10 cellular contexts compared by ENCODE assay signal in the genomic region with DNA sequence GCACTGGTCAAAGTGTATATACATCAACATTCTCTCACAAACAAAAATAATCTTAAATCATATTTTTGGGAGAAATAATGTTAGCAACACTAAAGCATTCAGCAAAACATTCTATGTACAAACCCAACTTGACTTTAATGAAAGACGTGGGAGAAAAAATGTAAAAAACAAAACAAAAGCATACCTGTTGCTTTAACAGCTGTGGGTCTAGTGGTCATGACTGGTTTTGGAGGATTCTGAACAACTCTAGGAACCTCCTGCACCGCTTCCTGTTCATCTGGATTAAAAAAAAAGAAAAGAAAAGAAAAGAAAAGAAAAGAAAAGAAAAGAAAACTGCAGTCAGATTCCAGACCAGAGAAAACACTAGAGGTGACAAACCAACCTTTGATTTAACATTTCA. TPM values are rescaled to one million over a fixed set of nuclear protein-coding genes. Genes with fewer than 3 reads are reported as not detected.
A peak's percentile ranks its signal among the peaks of the same experiment; 100 is the strongest.
DNase-seq lines count a peak whose midpoint lies in the region; ATAC-seq and TF ChIP-seq lines count a peak whose summit lies in the region.
"Had no signal": no experiment of that assay in that cellular context is flagged by ENCODE, and none has a peak within 500 bp of the region (broad histone marks: within the 10 kb centered on the region; RNA-seq: fewer than 3 reads in every experiment).

No MANE protein-coding gene starts in this region.

- no peak for DNase-seq in activated T-cell treated with anti-CD3 and anti-CD28 coated beads, Interleukin-2, amount 50 U/mL, for 4 hours
- DNase-seq in activated T-cell treated with anti-CD3 and anti-CD28 coated beads, Interleukin-2, amount 50 U/mL, for 1 hour, result no peak
- DNase-seq in T-helper 2 cell treated with Interferon-gamma antibody and Interleukin-4, amounts not matched to agents 5 μg/mL and 100 μg/mL, for 36 hours (ENCODE audit: low spot score), result no peak
- DNase-seq in fibroblast of lung (ENCODE audit: low read depth in 2 of 2), result peak in 1 of 2 donors; percentile 51
- DNase-seq: effector CD8-positive, alpha-beta T cell had no signal

- no peaks in the 10 kb centered on the region for H3K9me3 Mint-ChIP-seq in activated T-cell treated with anti-CD3 and anti-CD28 coated beads, Interleukin-2, amount 50 U/mL, for 4 hours
- no peaks in the 10 kb centered on the region for H3K9me3 Mint-ChIP-seq in T-helper 2 cell treated with Interferon-gamma antibody and Interleukin-4, amounts not matched to agents 5 μg/mL and 100 μg/mL, for 36 hours
- H3K9me3 Mint-ChIP-seq in stimulated activated memory B cell treated with anti-CD40 and anti-IgM and Interleukin-4, amounts not matched to agents 10 μg/mL and 1 μg/mL and 100 μg/mL, for 72 hours, result no peaks in the 10 kb centered on the region

- peaks cover 11% of the 10 kb centered on the region for H3K36me3 ChIP-seq in fibroblast of lung (ENCODE audit: control insufficient read depth, insufficient read depth, low read length)
- H3K36me3 ChIP-seq: uterus had no signal

- peak overlapping the region; percentile 58 for H3K4me2 ChIP-seq in fibroblast of lung (ENCODE audit: extremely low read depth, insufficient read depth, low read length)

- no peaks in the 10 kb centered on the region for H4K20me1 ChIP-seq in fibroblast of lung (ENCODE audit: control insufficient read depth, extremely low read depth, insufficient read depth, low read length)

- H3K27ac Mint-ChIP-seq in T-helper 2 cell treated with Interferon-gamma antibody and Interleukin-4, amounts not matched to agents 5 μg/mL and 100 μg/mL, for 36 hours, result peak overlapping the region; percentile 99
- H3K27ac Mint-ChIP-seq in stimulated activated memory B cell treated with anti-CD40 and anti-IgM and Interleukin-4, amounts not matched to agents 10 μg/mL and 1 μg/mL and 100 μg/mL, for 72 hours, result peak overlapping the region; percentile 100

- no peaks in the 10 kb centered on the region for H3K27me3 Mint-ChIP-seq in activated T-cell treated with anti-CD3 and anti-CD28 coated beads, Interleukin-2, amount 50 U/mL, for 4 hours (ENCODE audit: low read depth)
- no peaks in the 10 kb centered on the region for H3K27me3 Mint-ChIP-seq in T-helper 2 cell treated with Interferon-gamma antibody and Interleukin-4, amounts not matched to agents 5 μg/mL and 100 μg/mL, for 36 hours (ENCODE audit: low read depth)
- H3K27me3 Mint-ChIP-seq in stimulated activated memory B cell treated with anti-CD40 and anti-IgM and Interleukin-4, amounts not matched to agents 10 μg/mL and 1 μg/mL and 100 μg/mL, for 72 hours, result no peaks in the 10 kb centered on the region

- H3K27ac ChIP-seq in fibroblast of lung (ENCODE audit: insufficient read depth, low read length), result no peak overlapping the region

- H3K79me2 ChIP-seq in fibroblast of lung (ENCODE audit: control insufficient read depth, insufficient read depth, low read length), result peaks cover 59% of the 10 kb centered on the region

- no peak overlapping the region for H3K9ac ChIP-seq in fibroblast of lung (ENCODE audit: insufficient read depth, low read length)

- H3K4me1 ChIP-seq in fibroblast of lung (ENCODE audit: control insufficient read depth, extremely low read depth, insufficient read depth, low read length), result peaks cover 3% of the 10 kb centered on the region
- H3K4me1 ChIP-seq: uterus had no signal

- peak overlapping the region; percentile 94 to 100 (median 98) for H3K4me3 ChIP-seq in fibroblast of lung (replicated peaks in 1 of 4; ENCODE audit: control extremely low read depth in 1 of 4, insufficient read depth in 1 of 4, low read depth in 3 of 4, low read length in 4 of 4)

- no peak overlapping the region for H2AFZ ChIP-seq in fibroblast of lung (ENCODE audit: low read length)

- peak overlapping the region; percentile 97 for H3K4me3 Mint-ChIP-seq in activated T-cell treated with anti-CD3 and anti-CD28 coated beads, Interleukin-2, amount 50 U/mL, for 4 hours
- peak overlapping the region; percentile 98 for H3K4me3 Mint-ChIP-seq in T-helper 2 cell treated with Interferon-gamma antibody and Interleukin-4, amounts not matched to agents 5 μg/mL and 100 μg/mL, for 36 hours
- H3K4me3 Mint-ChIP-seq in stimulated activated memory B cell treated with anti-CD40 and anti-IgM and Interleukin-4, amounts not matched to agents 10 μg/mL and 1 μg/mL and 100 μg/mL, for 72 hours, result peak overlapping the region; percentile 87

- no peak for TF ChIP-seq CTCF in fibroblast of lung (conservative IDR thresholded peaks at IDR 0.05 in 1 of 2, IDR thresholded peaks at IDR 0.05 in 1 of 2; ENCODE audit: low read depth in 1 of 2, low read length in 2 of 2)

- peaks cover 19% of the 10 kb centered on the region for H3K4me1 Mint-ChIP-seq in activated T-cell treated with anti-CD3 and anti-CD28 coated beads, Interleukin-2, amount 50 U/mL, for 4 hours (ENCODE audit: low read depth)
- peaks cover 16% of the 10 kb centered on the region for H3K4me1 Mint-ChIP-seq in T-helper 2 cell treated with Interferon-gamma antibody and Interleukin-4, amounts not matched to agents 5 μg/mL and 100 μg/mL, for 36 hours (ENCODE audit: low read depth)
- peaks cover 26% of the 10 kb centered on the region for H3K4me1 Mint-ChIP-seq in stimulated activated memory B cell treated with anti-CD40 and anti-IgM and Interleukin-4, amounts not matched to agents 10 μg/mL and 1 μg/mL and 100 μg/mL, for 72 hours

- no peaks in the 10 kb centered on the region for H3K9me3 ChIP-seq in fibroblast of lung (ENCODE audit: control insufficient read depth, insufficient read depth, low read depth, low read length)
- H3K9me3 ChIP-seq: uterus had no signal

- ATAC-seq in activated T-cell treated with anti-CD3 and anti-CD28 coated beads, Interleukin-2, amount 50 U/mL, for 4 hours, result no peak
- no peak for ATAC-seq in stimulated activated memory B cell treated with anti-CD40 and anti-IgM and Interleukin-4, amounts not matched to agents 10 μg/mL and 1 μg/mL and 100 μg/mL, for 72 hours
- ATAC-seq in GM21529 (IDR thresholded peaks at IDR 0.05; ENCODE audit: unreplicated experiment) (no peak), HG02981 (IDR thresholded peaks at IDR 0.05; ENCODE audit: unreplicated experiment) (no peak), HG03025 (IDR thresholded peaks at IDR 0.05; ENCODE audit: low FRiP score, unreplicated experiment) (no peak)

- no peaks in the 10 kb centered on the region for H3K27me3 ChIP-seq in fibroblast of lung (ENCODE audit: control insufficient read depth, insufficient read depth, low read length)
- H3K27me3 ChIP-seq: uterus had no signal

- peaks cover 24% of the 10 kb centered on the region for H3K36me3 Mint-ChIP-seq in activated T-cell treated with anti-CD3 and anti-CD28 coated beads, Interleukin-2, amount 50 U/mL, for 4 hours (ENCODE audit: insufficient read depth)
- H3K36me3 Mint-ChIP-seq in T-helper 2 cell treated with Interferon-gamma antibody and Interleukin-4, amounts not matched to agents 5 μg/mL and 100 μg/mL, for 36 hours (ENCODE audit: low read depth), result peaks cover 43% of the 10 kb centered on the region
- H3K36me3 Mint-ChIP-seq in stimulated activated memory B cell treated with anti-CD40 and anti-IgM and Interleukin-4, amounts not matched to agents 10 μg/mL and 1 μg/mL and 100 μg/mL, for 72 hours, result peaks cover 16% of the 10 kb centered on the region

RNA-seq across cellular contexts. Expression of a gene that starts 2.1 kb away (rescaled TPM):
- total RNA-seq in activated T-cell treated with anti-CD3 and anti-CD28 coated beads, Interleukin-2, amount 50 U/mL, for 4 hours, result 100 to 1,000 TPM; 113 to 129 (median 121) TPM
- 51.9 and 82.9 TPM in 2 replicates for total RNA-seq in fibroblast of lung
- 54.7 and 57.3 TPM in 2 replicates for polyA plus RNA-seq in fibroblast of lung
- polyA plus RNA-seq in fibroblast of lung (2012), result 24.7 and 29.9 TPM in 2 replicates
- polyA minus RNA-seq in fibroblast of lung (ENCODE audit: low replicate concordance), result 20.1 and 23.0 TPM in 2 replicates

RNA-seq across cellular contexts. Expression of a gene that starts 49.9 kb away (rescaled TPM):
- 1 to 10 TPM in 2 of 3 donors, under 1 TPM in 1; 0.83 to 2.0 (median 1.7) TPM for total RNA-seq in activated T-cell treated with anti-CD3 and anti-CD28 coated beads, Interleukin-2, amount 50 U/mL, for 4 hours
- 2.1 and 2.3 TPM in 2 replicates for total RNA-seq in fibroblast of lung
- 0.75 and 1.2 TPM in 2 replicates for polyA plus RNA-seq in fibroblast of lung
- 0.49 and 0.55 TPM in 2 replicates for polyA plus RNA-seq in fibroblast of lung (2012)
- polyA minus RNA-seq in fibroblast of lung (ENCODE audit: low replicate concordance), result 0.78 and 5.8 TPM in 2 replicates
